In genomic region chr3:128723477-128723876, GRCh38 we compare ENCODE assay signal across 1 cellular context.
TF ChIP-seq lines count a peak whose summit lies in the region.

No MANE protein-coding gene starts in this region.

TF ChIP-seq in HepG2, 621 proteins besides CTCF, POLR2A, EP300 and RAD21:
- no peak for TF ChIP-seq MAFK (conservative IDR thresholded peaks at IDR 0.05 in 1 of 2, IDR thresholded peaks at IDR 0.05 in 1 of 2; ENCODE audit: low read length in 2 of 2)
- TF ChIP-seq KDM3A (CRISPR knock-in tag; IDR thresholded peaks at IDR 0.05; ENCODE audit: low read depth): no peak
- no peak for TF ChIP-seq AFF4 (CRISPR knock-in tag; IDR thresholded peaks at IDR 0.05)
